ENCODE assay signal across 8 cellular contexts in the genomic region with DNA sequence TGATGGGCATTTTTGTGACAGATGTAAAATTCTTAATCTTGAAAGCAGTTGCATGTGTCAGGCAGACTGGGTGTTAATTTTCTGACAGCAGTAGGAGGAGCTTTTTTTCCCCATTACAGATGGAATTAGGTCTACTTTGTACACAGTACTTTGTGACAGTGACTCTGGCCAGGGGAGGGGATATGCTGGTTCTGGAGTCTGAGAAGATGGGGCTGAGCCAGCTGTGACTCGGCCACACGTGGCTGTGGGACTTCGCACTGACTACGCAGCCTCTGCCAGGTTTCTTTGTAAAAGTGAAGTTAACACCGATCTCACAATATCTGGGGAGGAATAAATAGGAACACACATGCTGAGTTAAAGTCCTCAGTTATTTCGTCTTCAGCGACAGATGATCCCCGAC.
"Had no signal": no experiment of that assay in that cellular context is flagged by ENCODE, and none has a peak within 500 bp of the region (broad histone marks: within the 10 kb centered on the region; RNA-seq: fewer than 3 reads in every experiment).

No MANE protein-coding gene starts in this region.

- H3K27ac Mint-ChIP-seq: GM23338, H9, HFFc6 had no signal

- H3K4me3 Mint-ChIP-seq: GM23338, H9, HFFc6 had no signal

- H3K9me3 Mint-ChIP-seq: GM23338, H9 had no signal

- H3K4me1 Mint-ChIP-seq: GM23338 had no signal

- ATAC-seq: GM23338, HCT116 had no signal

- DNase-seq: GM23248, GOT3, H7, H9, HCEC 1CT, HFFc6 had no signal
